ENCODE assay signal across 1 cellular context in the genomic region with DNA sequence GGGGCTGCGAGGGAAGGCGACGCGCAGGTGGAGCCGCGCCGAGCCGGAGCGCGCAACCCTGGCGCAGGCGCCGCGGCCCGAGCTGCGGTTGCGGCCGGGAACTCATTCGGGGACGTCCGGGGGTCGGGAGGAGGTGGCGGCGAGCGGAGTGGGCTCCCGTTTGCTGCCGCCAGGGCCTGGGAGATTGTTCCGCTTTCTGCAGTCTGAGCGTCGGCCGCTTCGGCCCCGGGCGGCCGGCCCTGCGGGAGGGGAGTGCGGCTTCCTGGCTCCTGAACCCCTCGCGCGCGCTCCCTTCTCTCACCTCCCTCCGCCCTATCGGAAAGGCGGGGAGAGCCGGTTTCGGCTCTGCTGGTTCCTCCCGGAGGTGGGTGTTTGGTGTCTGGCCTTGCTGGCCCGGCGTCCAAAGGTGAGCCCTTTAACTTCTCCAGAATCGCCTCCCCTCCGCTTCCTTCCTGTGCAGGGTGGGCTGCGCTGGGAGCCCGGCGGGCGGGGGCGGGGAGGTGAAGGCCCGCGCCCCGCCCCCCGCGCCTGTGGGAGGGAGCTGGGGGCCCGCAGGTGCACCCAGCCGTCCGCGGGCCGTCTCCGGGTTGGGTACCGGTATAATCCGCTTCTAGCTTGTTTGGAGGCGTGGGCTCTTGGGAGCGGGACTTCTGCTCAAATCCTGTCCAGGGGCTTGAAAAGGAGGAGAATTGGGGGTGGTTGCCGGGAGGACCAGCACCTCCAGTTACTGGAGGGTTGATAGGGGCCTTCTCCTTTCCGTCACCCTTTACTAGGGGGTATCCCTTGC.
A peak's percentile ranks its signal among the peaks of the same experiment; 100 is the strongest.
TF ChIP-seq lines count a peak whose summit lies in the region.

No MANE protein-coding gene starts in this region.

TF ChIP-seq in GM12878, 131 proteins besides CTCF, POLR2A, EP300 and RAD21 (continued from another document):
- TF ChIP-seq, protein P1, sequence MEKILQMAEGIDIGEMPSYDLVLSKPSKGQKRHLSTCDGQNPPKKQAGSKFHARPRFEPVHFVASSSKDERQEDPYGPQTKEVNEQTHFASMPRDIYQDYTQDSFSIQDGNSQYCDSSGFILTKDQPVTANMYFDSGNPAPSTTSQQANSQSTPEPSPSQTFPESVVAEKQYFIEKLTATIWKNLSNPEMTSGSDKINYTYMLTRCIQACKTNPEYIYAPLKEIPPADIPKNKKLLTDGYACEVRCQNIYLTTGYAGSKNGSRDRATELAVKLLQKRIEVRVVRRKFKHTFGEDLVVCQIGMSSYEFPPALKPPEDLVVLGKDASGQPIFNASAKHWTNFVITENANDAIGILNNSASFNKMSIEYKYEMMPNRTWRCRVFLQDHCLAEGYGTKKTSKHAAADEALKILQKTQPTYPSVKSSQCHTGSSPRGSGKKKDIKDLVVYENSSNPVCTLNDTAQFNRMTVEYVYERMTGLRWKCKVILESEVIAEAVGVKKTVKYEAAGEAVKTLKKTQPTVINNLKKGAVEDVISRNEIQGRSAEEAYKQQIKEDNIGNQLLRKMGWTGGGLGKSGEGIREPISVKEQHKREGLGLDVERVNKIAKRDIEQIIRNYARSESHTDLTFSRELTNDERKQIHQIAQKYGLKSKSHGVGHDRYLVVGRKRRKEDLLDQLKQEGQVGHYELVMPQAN (conservative IDR thresholded peaks at IDR 0.05), result peak; percentile 26; the same call in 1 of the 2 replicates
- peak; percentile 39; the same call in 1 of the 2 replicates for TF ChIP-seq POLR2AphosphoS5 (IDR thresholded peaks at IDR 0.05; ENCODE audit: low read length)
- TF ChIP-seq TAF1 (IDR thresholded peaks at IDR 0.05; ENCODE audit: borderline replicate concordance, low read depth, low read length), result 0 out of 2 replicates have a peak, but pooled peaks have one; percentile 26
- TF ChIP-seq PML (IDR thresholded peaks at IDR 0.05; ENCODE audit: low read length), result peak; percentile 66; the same call in 1 of the 2 replicates
- TF ChIP-seq, protein P2, sequence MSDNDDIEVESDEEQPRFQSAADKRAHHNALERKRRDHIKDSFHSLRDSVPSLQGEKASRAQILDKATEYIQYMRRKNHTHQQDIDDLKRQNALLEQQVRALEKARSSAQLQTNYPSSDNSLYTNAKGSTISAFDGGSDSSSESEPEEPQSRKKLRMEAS (IDR thresholded peaks at IDR 0.05; ENCODE audit: low read depth, low read length), result no peak
- TF ChIP-seq EGR1 (IDR thresholded peaks at IDR 0.05; ENCODE audit: borderline replicate concordance in 1 of 2, low read depth in 2 of 2, low read length in 2 of 2), result peak in 1 of 2 experiments; percentile 85; a peak in 2 of 3 replicates
- 0 out of 2 replicates have a peak, but pooled peaks have one; percentile 78 for TF ChIP-seq CBX5 (IDR thresholded peaks at IDR 0.05; ENCODE audit: low read depth)
- TF ChIP-seq, protein P3, sequence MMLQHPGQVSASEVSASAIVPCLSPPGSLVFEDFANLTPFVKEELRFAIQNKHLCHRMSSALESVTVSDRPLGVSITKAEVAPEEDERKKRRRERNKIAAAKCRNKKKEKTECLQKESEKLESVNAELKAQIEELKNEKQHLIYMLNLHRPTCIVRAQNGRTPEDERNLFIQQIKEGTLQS (IDR thresholded peaks at IDR 0.05; ENCODE audit: borderline replicate concordance, extremely low read depth, low read depth, low read length), result no peak
- peak; percentile 85 for TF ChIP-seq TCF3 (IDR thresholded peaks at IDR 0.05; ENCODE audit: borderline replicate concordance, insufficient read depth, low read depth, low read length)
- TF ChIP-seq NFXL1 (IDR thresholded peaks at IDR 0.05; ENCODE audit: borderline replicate concordance), result 0 out of 2 replicates have a peak, but pooled peaks have one; percentile 31
- TF ChIP-seq, protein P4, sequence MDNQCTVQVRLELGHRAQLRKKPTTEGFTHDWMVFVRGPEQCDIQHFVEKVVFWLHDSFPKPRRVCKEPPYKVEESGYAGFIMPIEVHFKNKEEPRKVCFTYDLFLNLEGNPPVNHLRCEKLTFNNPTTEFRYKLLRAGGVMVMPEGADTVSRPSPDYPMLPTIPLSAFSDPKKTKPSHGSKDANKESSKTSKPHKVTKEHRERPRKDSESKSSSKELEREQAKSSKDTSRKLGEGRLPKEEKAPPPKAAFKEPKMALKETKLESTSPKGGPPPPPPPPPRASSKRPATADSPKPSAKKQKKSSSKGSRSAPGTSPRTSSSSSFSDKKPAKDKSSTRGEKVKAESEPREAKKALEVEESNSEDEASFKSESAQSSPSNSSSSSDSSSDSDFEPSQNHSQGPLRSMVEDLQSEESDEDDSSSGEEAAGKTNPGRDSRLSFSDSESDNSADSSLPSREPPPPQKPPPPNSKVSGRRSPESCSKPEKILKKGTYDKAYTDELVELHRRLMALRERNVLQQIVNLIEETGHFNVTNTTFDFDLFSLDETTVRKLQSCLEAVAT (IDR thresholded peaks at IDR 0.05), result 0 out of 2 replicates have a peak, but pooled peaks have one; percentile 18
- TF ChIP-seq TARDBP (IDR thresholded peaks at IDR 0.05; ENCODE audit: borderline replicate concordance), result 0 out of 2 replicates have a peak, but pooled peaks have one; percentile 8
- TF ChIP-seq, protein P5, sequence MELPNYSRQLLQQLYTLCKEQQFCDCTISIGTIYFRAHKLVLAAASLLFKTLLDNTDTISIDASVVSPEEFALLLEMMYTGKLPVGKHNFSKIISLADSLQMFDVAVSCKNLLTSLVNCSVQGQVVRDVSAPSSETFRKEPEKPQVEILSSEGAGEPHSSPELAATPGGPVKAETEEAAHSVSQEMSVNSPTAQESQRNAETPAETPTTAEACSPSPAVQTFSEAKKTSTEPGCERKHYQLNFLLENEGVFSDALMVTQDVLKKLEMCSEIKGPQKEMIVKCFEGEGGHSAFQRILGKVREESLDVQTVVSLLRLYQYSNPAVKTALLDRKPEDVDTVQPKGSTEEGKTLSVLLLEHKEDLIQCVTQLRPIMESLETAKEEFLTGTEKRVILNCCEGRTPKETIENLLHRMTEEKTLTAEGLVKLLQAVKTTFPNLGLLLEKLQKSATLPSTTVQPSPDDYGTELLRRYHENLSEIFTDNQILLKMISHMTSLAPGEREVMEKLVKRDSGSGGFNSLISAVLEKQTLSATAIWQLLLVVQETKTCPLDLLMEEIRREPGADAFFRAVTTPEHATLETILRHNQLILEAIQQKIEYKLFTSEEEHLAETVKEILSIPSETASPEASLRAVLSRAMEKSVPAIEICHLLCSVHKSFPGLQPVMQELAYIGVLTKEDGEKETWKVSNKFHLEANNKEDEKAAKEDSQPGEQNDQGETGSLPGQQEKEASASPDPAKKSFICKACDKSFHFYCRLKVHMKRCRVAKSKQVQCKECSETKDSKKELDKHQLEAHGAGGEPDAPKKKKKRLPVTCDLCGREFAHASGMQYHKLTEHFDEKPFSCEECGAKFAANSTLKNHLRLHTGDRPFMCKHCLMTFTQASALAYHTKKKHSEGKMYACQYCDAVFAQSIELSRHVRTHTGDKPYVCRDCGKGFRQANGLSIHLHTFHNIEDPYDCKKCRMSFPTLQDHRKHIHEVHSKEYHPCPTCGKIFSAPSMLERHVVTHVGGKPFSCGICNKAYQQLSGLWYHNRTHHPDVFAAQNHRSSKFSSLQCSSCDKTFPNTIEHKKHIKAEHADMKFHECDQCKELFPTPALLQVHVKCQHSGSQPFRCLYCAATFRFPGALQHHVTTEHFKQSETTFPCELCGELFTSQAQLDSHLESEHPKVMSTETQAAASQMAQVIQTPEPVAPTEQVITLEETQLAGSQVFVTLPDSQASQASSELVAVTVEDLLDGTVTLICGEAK (IDR thresholded peaks at IDR 0.05; ENCODE audit: borderline replicate concordance), result no peak
- TF ChIP-seq NR2C2 (IDR thresholded peaks at IDR 0.05; ENCODE audit: borderline replicate concordance, control insufficient read depth, insufficient read length, low read depth), result no peak
- TF ChIP-seq MTA2 (IDR thresholded peaks at IDR 0.05; ENCODE audit: low read depth), result no peak
- TF ChIP-seq ZNF207 (IDR thresholded peaks at IDR 0.05; ENCODE audit: borderline replicate concordance), result no peak
- peak; percentile 79; the same call in 1 of the 2 replicates for TF ChIP-seq GATAD2B (conservative IDR thresholded peaks at IDR 0.05; ENCODE audit: low read depth)
- peak; percentile 54; the same call in 1 of the 2 replicates for TF ChIP-seq NR2F1 (conservative IDR thresholded peaks at IDR 0.05)
